10 cellular contexts compared by ENCODE assay signal in genomic region chr15:90836296-90836871, GRCh38. TPM values are rescaled to one million over a fixed set of nuclear protein-coding genes. Genes with fewer than 3 reads are reported as not detected.
A peak's percentile ranks its signal among the peaks of the same experiment; 100 is the strongest.
DNase-seq lines count a peak whose midpoint lies in the region; ATAC-seq and TF ChIP-seq lines count a peak whose summit lies in the region.
"Had no signal": no experiment of that assay in that cellular context is flagged by ENCODE, and none has a peak within 500 bp of the region (broad histone marks: within the 10 kb centered on the region; RNA-seq: fewer than 3 reads in every experiment).

No MANE protein-coding gene starts in this region.

- in situ Hi-C loops in HAP-1 (cut with MboI; ENCODE audit: low sequenced_read_pairs), result no loop called here

- H3K27me3 Mint-ChIP-seq in stimulated activated memory B cell treated with anti-CD40 and anti-IgM and Interleukin-4, amounts not matched to agents 10 μg/mL and 1 μg/mL and 100 μg/mL, for 72 hours, result no peaks in the 10 kb centered on the region
- H3K27me3 Mint-ChIP-seq: type B pancreatic cell had no signal

- no peaks in the 10 kb centered on the region for H3K27me3 ChIP-seq in right atrium auricular region
- no peaks in the 10 kb centered on the region for H3K27me3 ChIP-seq in WERI-Rb-1 (ENCODE audit: insufficient read depth, low read depth, severe bottlenecking)
- no peaks in the 10 kb centered on the region for H3K27me3 ChIP-seq in HAP-1 (ENCODE audit: low read depth)
- H3K27me3 ChIP-seq: colonic mucosa had no signal

- ATAC-seq in Right ventricle myocardium inferior (peak; percentile 55), HG02870 (IDR thresholded peaks at IDR 0.05; ENCODE audit: unreplicated experiment) (no peak)
- no peak for ATAC-seq in stimulated activated memory B cell treated with anti-CD40 and anti-IgM and Interleukin-4, amounts not matched to agents 10 μg/mL and 1 μg/mL and 100 μg/mL, for 72 hours

- H3K36me3 ChIP-seq in right atrium auricular region (no peaks in the 10 kb centered on the region), WERI-Rb-1 (no peaks in the 10 kb centered on the region), HAP-1 (replicated peaks) (peaks cover 3% of the 10 kb centered on the region; the same call in 1 of the 2 replicates)
- H3K36me3 ChIP-seq: colonic mucosa had no signal

- H3K4me1 ChIP-seq in right atrium auricular region (no peaks in the 10 kb centered on the region), HAP-1 (peaks cover 13% of the 10 kb centered on the region)

- peak overlapping the region; percentile 41 for H3K27ac Mint-ChIP-seq in stimulated activated memory B cell treated with anti-CD40 and anti-IgM and Interleukin-4, amounts not matched to agents 10 μg/mL and 1 μg/mL and 100 μg/mL, for 72 hours
- H3K27ac Mint-ChIP-seq: type B pancreatic cell had no signal

- H3K9me3 ChIP-seq in right atrium auricular region (no peaks in the 10 kb centered on the region), WERI-Rb-1 (ENCODE audit: severe bottlenecking) (no peaks in the 10 kb centered on the region), HAP-1 (no peaks in the 10 kb centered on the region)
- H3K9me3 ChIP-seq: colonic mucosa had no signal

- no peak overlapping the region for H3K27ac ChIP-seq in right atrium auricular region
- no peak overlapping the region for H3K27ac ChIP-seq in WERI-Rb-1
- H3K27ac ChIP-seq: colonic mucosa had no signal

- no peak for DNase-seq in Right ventricle myocardium inferior (ENCODE audit: missing footprints)
- DNase-seq in right atrium auricular region (ENCODE audit: low spot score), result no peak
- peak; percentile 47 for DNase-seq in NCI-H69 (lab: John Stamatoyannopoulos, UW)
- DNase-seq in epithelial cell of esophagus (ENCODE audit: low read depth), result peak; percentile 71
- DNase-seq in WERI-Rb-1, result no peak
- no peak for DNase-seq in HAP-1 (ENCODE audit: low spot score in 2 of 2)
- DNase-seq: colonic mucosa had no signal

- H3K4me3 Mint-ChIP-seq in stimulated activated memory B cell treated with anti-CD40 and anti-IgM and Interleukin-4, amounts not matched to agents 10 μg/mL and 1 μg/mL and 100 μg/mL, for 72 hours, result no peak overlapping the region
- H3K4me3 Mint-ChIP-seq: type B pancreatic cell had no signal

- H3K36me3 Mint-ChIP-seq in stimulated activated memory B cell treated with anti-CD40 and anti-IgM and Interleukin-4, amounts not matched to agents 10 μg/mL and 1 μg/mL and 100 μg/mL, for 72 hours, result no peaks in the 10 kb centered on the region
- H3K36me3 Mint-ChIP-seq: type B pancreatic cell had no signal

- TF ChIP-seq CTCF in right atrium auricular region (IDR thresholded peaks at IDR 0.05), result no peak
- TF ChIP-seq CTCF in epithelial cell of esophagus (IDR thresholded peaks at IDR 0.05; ENCODE audit: insufficient read depth, low read depth, low read length, missing control alignments), result no peak
- no peak for TF ChIP-seq CTCF in WERI-Rb-1 (IDR thresholded peaks at IDR 0.05; ENCODE audit: low read depth, low read length)

- H3K9me3 Mint-ChIP-seq in stimulated activated memory B cell treated with anti-CD40 and anti-IgM and Interleukin-4, amounts not matched to agents 10 μg/mL and 1 μg/mL and 100 μg/mL, for 72 hours, result no peaks in the 10 kb centered on the region
- H3K9me3 Mint-ChIP-seq: type B pancreatic cell had no signal

- H3K4me3 ChIP-seq in right atrium auricular region (no peak overlapping the region), epithelial cell of esophagus (ENCODE audit: low read length) (no peak overlapping the region), WERI-Rb-1 (ENCODE audit: low read depth, low read length) (no peak overlapping the region), HAP-1 (no peak overlapping the region)
- H3K4me3 ChIP-seq: colonic mucosa had no signal

- H3K4me1 Mint-ChIP-seq in stimulated activated memory B cell treated with anti-CD40 and anti-IgM and Interleukin-4, amounts not matched to agents 10 μg/mL and 1 μg/mL and 100 μg/mL, for 72 hours, result peaks cover 49% of the 10 kb centered on the region

- intact Hi-C loops in Right ventricle myocardium inferior (cut with DNase I), result no loop called here

RNA-seq across cellular contexts. Expression of gene FURIN, which starts 32.0 kb away (rescaled TPM):
- 51.2 TPM for total RNA-seq in Right ventricle myocardium inferior
- 10 to 100 TPM; 57.1 to 82.8 TPM for total RNA-seq in right atrium auricular region

RNA-seq across cellular contexts. Expression of gene FES, which starts 47.9 kb away (rescaled TPM):
- 19.3 TPM for total RNA-seq in Right ventricle myocardium inferior
- 10 to 100 TPM in 1 of 2 donors, 1 to 10 TPM in 1; 9.3 to 14.9 TPM for total RNA-seq in right atrium auricular region

Comparison
In these comparisons a context has a peak if more than half of its experiments do, and no peak if none do; other contexts are left out.
1. DNase-seq: peak in NCI-H69 (single experiment) and epithelial cell of esophagus (single experiment); none in Right ventricle myocardium inferior (single experiment), right atrium auricular region (single experiment), WERI-Rb-1 (single experiment) and HAP-1 (0 of 2).